ENCODE assay signal across 8 cellular contexts in the genomic region with DNA sequence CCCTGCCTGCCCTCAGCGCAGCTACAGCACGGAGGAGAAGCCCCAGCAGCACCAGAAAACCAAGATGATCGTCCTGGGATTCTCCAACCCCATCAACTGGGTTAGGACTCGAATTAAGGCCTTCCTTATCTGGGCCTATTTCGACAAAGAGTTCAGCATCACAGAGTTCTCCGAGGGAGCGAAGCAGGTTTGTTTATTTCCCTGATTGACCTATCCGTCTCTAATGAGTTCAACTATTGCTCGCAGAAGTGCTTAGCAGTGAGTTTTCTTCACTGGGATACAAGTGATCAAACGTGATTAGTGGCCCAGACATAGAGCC. TPM values are rescaled to one million over a fixed set of nuclear protein-coding genes. Genes with fewer than 3 reads are reported as not detected.
DNase-seq lines count a peak whose midpoint lies in the region; ATAC-seq and TF ChIP-seq lines count a peak whose summit lies in the region.

No MANE protein-coding gene starts in this region.

- peaks cover 13% of the 10 kb centered on the region for H3K36me3 Mint-ChIP-seq in activated CD4-positive, alpha-beta T cell treated with anti-CD3 and anti-CD28 coated beads, Interleukin-2, amount 10 ng/mL, durations not matched to agents 7 days and 5 days (ENCODE audit: low read depth)
- peaks cover 26% of the 10 kb centered on the region for H3K36me3 Mint-ChIP-seq in WTC11

- no peaks in the 10 kb centered on the region for H3K9me3 Mint-ChIP-seq in activated CD4-positive, alpha-beta T cell treated with anti-CD3 and anti-CD28 coated beads, Interleukin-2, amount 10 ng/mL, durations not matched to agents 7 days and 5 days
- H3K9me3 Mint-ChIP-seq in WTC11: no peaks in the 10 kb centered on the region

- no peaks in the 10 kb centered on the region for H3K27me3 Mint-ChIP-seq in activated CD4-positive, alpha-beta T cell treated with anti-CD3 and anti-CD28 coated beads, Interleukin-2, amount 10 ng/mL, durations not matched to agents 7 days and 5 days
- H3K27me3 Mint-ChIP-seq in WTC11 (ENCODE audit: low read depth): no peaks in the 10 kb centered on the region

- POLR2A ChIA-PET in activated CD4-positive, alpha-beta T cell treated with anti-CD3 and anti-CD28 coated beads, Interleukin-2, amount 10 ng/mL, durations not matched to agents 7 days and 5 days (lab: Charles Lee): no interaction called here
- POLR2A ChIA-PET in WTC11 (lab: Charles Lee): no interaction called here

- no peak for TF ChIP-seq CTCF in WTC11 (IDR thresholded peaks at IDR 0.05)

- peak overlapping the region; percentile 90 for H3K27ac ChIP-seq in iPS-18a (ENCODE audit: low read length)
- H3K27ac ChIP-seq in subcutaneous abdominal adipose tissue (ENCODE audit: low read depth, low read length): peak overlapping the region; percentile 85

- H3K9me3 ChIP-seq in iPS-18a (ENCODE audit: control insufficient read depth, low read depth, low read length): no peaks in the 10 kb centered on the region
- H3K9me3 ChIP-seq in subcutaneous abdominal adipose tissue (ENCODE audit: control insufficient read depth in 5 of 5, low read length in 5 of 5): no peaks in the 10 kb centered on the region

- peak overlapping the region; percentile 99 for H3K4me3 Mint-ChIP-seq in activated CD4-positive, alpha-beta T cell treated with anti-CD3 and anti-CD28 coated beads, Interleukin-2, amount 10 ng/mL, durations not matched to agents 7 days and 5 days
- H3K4me3 Mint-ChIP-seq in WTC11: peak overlapping the region; percentile 99

- H3K4me1 ChIP-seq in iPS-18a (ENCODE audit: control insufficient read depth, low read depth, low read length): peaks cover 4% of the 10 kb centered on the region
- peaks cover 9 to 38% (median 33%) of the 10 kb centered on the region in 5 donors for H3K4me1 ChIP-seq in subcutaneous abdominal adipose tissue (ENCODE audit: control insufficient read depth in 5 of 5, insufficient read depth in 5 of 5, low read length in 5 of 5)

- H3K36me3 ChIP-seq in iPS-18a (ENCODE audit: control insufficient read depth, low read depth, low read length) (peaks cover 36% of the 10 kb centered on the region), subcutaneous abdominal adipose tissue (ENCODE audit: control insufficient read depth in 5 of 5, insufficient read depth in 5 of 5, low read length in 5 of 5) (peaks cover 15 to 31% (median 18%) of the 10 kb centered on the region in 5 donors)

- CTCF ChIA-PET in activated CD4-positive, alpha-beta T cell treated with anti-CD3 and anti-CD28 coated beads, Interleukin-2, amount 10 ng/mL, durations not matched to agents 7 days and 5 days (lab: Charles Lee): interaction anchor here (1.0 to 1.4 kb wide), 2 partner anchors 15 to 17 kb away, joined by 3 to 4 read pairs; no protein-coding TSS in a partner anchor
- CTCF ChIA-PET in WTC11 (lab: Charles Lee): no interaction called here

- H3K27ac Mint-ChIP-seq in activated CD4-positive, alpha-beta T cell treated with anti-CD3 and anti-CD28 coated beads, Interleukin-2, amount 10 ng/mL, durations not matched to agents 7 days and 5 days: peak overlapping the region; percentile 95
- H3K27ac Mint-ChIP-seq in WTC11: peak overlapping the region; percentile 96

- no peak for DNase-seq in activated CD4-positive, alpha-beta T cell treated with anti-CD3 and anti-CD28 coated beads, Interleukin-2, amount 10 ng/mL, durations not matched to agents 7 days and 5 days
- no peak for DNase-seq in activated CD4-positive, alpha-beta T cell treated with anti-CD3 and anti-CD28 coated beads, Interleukin-2, amount 50 U/mL, for 4 hours
- DNase-seq in WTC11 (ENCODE audit: low spot score) (no peak), T1000 (lab: John Stamatoyannopoulos, UW) (no peak)
- DNase-seq in stimulated activated naive CD4-positive, alpha-beta T cell treated with Interleukin-2 at 50 U/mL for 16 hours (lab: John Stamatoyannopoulos, UW): no peak

- ATAC-seq in WTC11 (no peak), HG02973 (IDR thresholded peaks at IDR 0.05; ENCODE audit: unreplicated experiment) (no peak)

- H3K27me3 ChIP-seq in iPS-18a (ENCODE audit: control insufficient read depth, insufficient read depth, low read length) (no peaks in the 10 kb centered on the region), subcutaneous abdominal adipose tissue (ENCODE audit: control insufficient read depth in 5 of 5, insufficient read depth in 4 of 5, low read length in 5 of 5) (no peaks in the 10 kb centered on the region)

- H3K9ac ChIP-seq in iPS-18a (ENCODE audit: low read length) (peak overlapping the region; percentile 96), subcutaneous abdominal adipose tissue (ENCODE audit: low read length in 5 of 5) (peak overlapping the region; percentile 92 to 100 (median 99))

- peaks cover 62% of the 10 kb centered on the region for H3K4me1 Mint-ChIP-seq in activated CD4-positive, alpha-beta T cell treated with anti-CD3 and anti-CD28 coated beads, Interleukin-2, amount 10 ng/mL, durations not matched to agents 7 days and 5 days
- peaks cover 28% of the 10 kb centered on the region for H3K4me1 Mint-ChIP-seq in WTC11

- H3K4me3 ChIP-seq in iPS-18a (ENCODE audit: low read length) (peak overlapping the region; percentile 92), subcutaneous abdominal adipose tissue (ENCODE audit: low read depth in 1 of 5, low read length in 5 of 5) (peak overlapping the region; percentile 95 to 99 (median 99))

TF ChIP-seq in WTC11, 78 proteins besides CTCF, POLR2A, EP300 and RAD21:
- TF ChIP-seq HMGA2 (CRISPR knock-in tag; IDR thresholded peaks at IDR 0.05): no peak
- 0 out of 2 replicates have a peak, but pooled peaks have one; percentile 4 for TF ChIP-seq TP53 (CRISPR knock-in tag; IDR thresholded peaks at IDR 0.05)
- 0 out of 2 replicates have a peak, but pooled peaks have one; percentile 5 for TF ChIP-seq ZNF138 (CRISPR knock-in tag; conservative IDR thresholded peaks at IDR 0.05)
- TF ChIP-seq ZNF423 (CRISPR knock-in tag; IDR thresholded peaks at IDR 0.05): no peak
- 0 out of 2 replicates have a peak, but pooled peaks have one; percentile 42 for TF ChIP-seq TCF7 (CRISPR knock-in tag; IDR thresholded peaks at IDR 0.05; ENCODE audit: low read depth)
- TF ChIP-seq, protein P1, sequence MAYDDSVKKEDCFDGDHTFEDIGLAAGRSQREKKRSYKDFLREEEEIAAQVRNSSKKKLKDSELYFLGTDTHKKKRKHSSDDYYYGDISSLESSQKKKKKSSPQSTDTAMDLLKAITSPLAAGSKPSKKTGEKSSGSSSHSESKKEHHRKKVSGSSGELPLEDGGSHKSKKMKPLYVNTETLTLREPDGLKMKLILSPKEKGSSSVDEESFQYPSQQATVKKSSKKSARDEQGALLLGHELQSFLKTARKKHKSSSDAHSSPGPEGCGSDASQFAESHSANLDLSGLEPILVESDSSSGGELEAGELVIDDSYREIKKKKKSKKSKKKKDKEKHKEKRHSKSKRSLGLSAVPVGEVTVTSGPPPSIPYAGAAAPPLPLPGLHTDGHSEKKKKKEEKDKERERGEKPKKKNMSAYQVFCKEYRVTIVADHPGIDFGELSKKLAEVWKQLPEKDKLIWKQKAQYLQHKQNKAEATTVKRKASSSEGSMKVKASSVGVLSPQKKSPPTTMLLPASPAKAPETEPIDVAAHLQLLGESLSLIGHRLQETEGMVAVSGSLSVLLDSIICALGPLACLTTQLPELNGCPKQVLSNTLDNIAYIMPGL (CRISPR knock-in tag; IDR thresholded peaks at IDR 0.05): peak; percentile 17; the same call in 1 of the 2 replicates

RNA-seq across cellular contexts. Expression of a gene that starts 0.6 kb away (rescaled TPM):
- total RNA-seq in activated CD4-positive, alpha-beta T cell treated with anti-CD3 and anti-CD28 coated beads, Interleukin-2, amount 10 ng/mL, durations not matched to agents 7 days and 5 days: 10 to 100 TPM; 20.6 to 20.7 TPM
- total RNA-seq in WTC11 (2021): 25.0 to 29.3 TPM (median 27.0 TPM) in 3 replicates

RNA-seq across cellular contexts. Expression of a gene that starts 0.7 kb away (rescaled TPM):
- total RNA-seq in activated CD4-positive, alpha-beta T cell treated with anti-CD3 and anti-CD28 coated beads, Interleukin-2, amount 10 ng/mL, durations not matched to agents 7 days and 5 days: 1 to 10 TPM; 7.9 to 8.5 TPM
- 13.5 to 15.2 TPM (median 13.8 TPM) in 3 replicates for total RNA-seq in WTC11 (2021)

RNA-seq across cellular contexts. Expression of a gene that starts 44.9 kb away (rescaled TPM):
- total RNA-seq in activated CD4-positive, alpha-beta T cell treated with anti-CD3 and anti-CD28 coated beads, Interleukin-2, amount 10 ng/mL, durations not matched to agents 7 days and 5 days: 10 to 100 TPM; 18.0 to 18.4 TPM
- total RNA-seq in WTC11 (2021): 25.8 to 29.9 TPM (median 26.5 TPM) in 3 replicates
